In genomic region chr19:44024900-44025216, GRCh38 we compare ENCODE assay signal across 8 cellular contexts. TPM values are rescaled to one million over a fixed set of nuclear protein-coding genes. Genes with fewer than 3 reads are reported as not detected.
A peak's percentile ranks its signal among the peaks of the same experiment; 100 is the strongest.
DNase-seq lines count a peak whose midpoint lies in the region; ATAC-seq, FAIRE-seq and TF ChIP-seq lines count a peak whose summit lies in the region.

No MANE protein-coding gene starts in this region.

- H3K27ac ChIP-seq in OCI-LY3 (ENCODE audit: low read length) (no peak overlapping the region), esophagus (ENCODE audit: low read depth in 2 of 2, low read length in 1 of 2) (no peak overlapping the region), pancreas (no peak overlapping the region)

- peaks cover 14% of the 10 kb centered on the region for H3K36me3 Mint-ChIP-seq in Calu3 (ENCODE audit: insufficient read depth, unreplicated experiment)

- H4K20me1 ChIP-seq in OCI-LY3 (ENCODE audit: insufficient read depth, low read length): no peaks in the 10 kb centered on the region

- peaks cover 32% of the 10 kb centered on the region for H3K36me3 ChIP-seq in OCI-LY3 (replicated peaks; ENCODE audit: low read depth, low read length)
- H3K36me3 ChIP-seq in esophagus (ENCODE audit: control insufficient read depth in 2 of 2, insufficient read depth in 2 of 2, low read length in 1 of 2): peaks cover 3 to 15% of the 10 kb centered on the region in 2 donors
- peaks cover 0 to 29% (median 7%) of the 10 kb centered on the region in 3 donors for H3K36me3 ChIP-seq in pancreas

- H2AFZ ChIP-seq in OCI-LY3 (ENCODE audit: low read depth, low read length): peak overlapping the region; percentile 98

- peak overlapping the region; percentile 53 for H3K4me2 ChIP-seq in OCI-LY3 (ENCODE audit: low read length)

- TF ChIP-seq CTCF in Calu3 (IDR thresholded peaks at IDR 0.05; ENCODE audit: unreplicated experiment) (no peak), OCI-LY3 (IDR thresholded peaks at IDR 0.05; ENCODE audit: low read depth, low read length) (no peak), pancreas (IDR thresholded peaks at IDR 0.05) (no peak)

- H3K4me3 Mint-ChIP-seq in Calu3 (ENCODE audit: low read depth, unreplicated experiment): peak overlapping the region; percentile 93

- ATAC-seq in pancreas: no peak
- no peak for ATAC-seq in GM18909 (IDR thresholded peaks at IDR 0.05; ENCODE audit: poor library complexity, unreplicated experiment)

- CTCF ChIA-PET in Calu3 (lab: Charles Lee): no interaction called here

- BruUV-seq in Calu3 (replicated peaks; lab: Mats Ljungman, UMichigan): no TSS peak

- DNase-seq in Calu3 (no peak), pancreas (no peak), globus pallidus (ENCODE audit: low spot score) (no peak), foreskin melanocyte (no peak), NCI-H128 (lab: John Stamatoyannopoulos, UW; ENCODE audit: unreplicated experiment) (no peak)

- peaks cover 13% of the 10 kb centered on the region for H3K27me3 Mint-ChIP-seq in Calu3 (ENCODE audit: unreplicated experiment)

- H3K9me3 Mint-ChIP-seq in Calu3 (ENCODE audit: low read depth, unreplicated experiment): peaks cover 10% of the 10 kb centered on the region

- 38 to 47% methylated on average over 4 of the region's 4 CpGs for WGBS in esophagus, 2 donors
- 40 to 41% methylated on average over 4 of the region's 4 CpGs for WGBS in pancreas, 2 donors

- H3K79me2 ChIP-seq in OCI-LY3 (ENCODE audit: low read length): no peaks in the 10 kb centered on the region

- no peaks in the 10 kb centered on the region for H3K4me1 ChIP-seq in OCI-LY3 (ENCODE audit: low read length)
- H3K4me1 ChIP-seq in esophagus (ENCODE audit: control insufficient read depth in 2 of 2, insufficient read depth in 2 of 2, low read length in 1 of 2): peaks cover 2 to 3% of the 10 kb centered on the region in 2 donors
- H3K4me1 ChIP-seq in pancreas: peaks cover 0 to 8% (median 0%) of the 10 kb centered on the region in 3 donors

- peak overlapping the region; percentile 61 for H3K9ac ChIP-seq in OCI-LY3 (ENCODE audit: low read length)

- 0 out of 2 replicates have a peak, but pooled peaks cover 4% of the 10 kb centered on the region for H3K9me3 ChIP-seq in OCI-LY3 (ENCODE audit: insufficient read depth, low read length)
- H3K9me3 ChIP-seq in esophagus (ENCODE audit: control insufficient read depth in 2 of 2, insufficient read depth in 1 of 2, low read depth in 1 of 2, low read length in 1 of 2): peaks cover 0 to 6% of the 10 kb centered on the region in 2 donors
- peaks cover 0 to 5% (median 0%) of the 10 kb centered on the region in 4 donors for H3K9me3 ChIP-seq in pancreas

- H3K4me3 ChIP-seq in OCI-LY3 (ENCODE audit: low read length): peak overlapping the region; percentile 78
- H3K4me3 ChIP-seq in esophagus (ENCODE audit: low read depth in 1 of 2, low read length in 2 of 2): peak overlapping the region; percentile 76 to 99
- H3K4me3 ChIP-seq in pancreas: peak overlapping the region; percentile 49 to 81 (median 58)

- no peak for FAIRE-seq in pancreas (lab: Jason Lieb, UNC)

- peak overlapping the region; percentile 90 for H3K27ac Mint-ChIP-seq in Calu3 (ENCODE audit: unreplicated experiment)

- peaks cover 7% of the 10 kb centered on the region for H3K4me1 Mint-ChIP-seq in Calu3 (ENCODE audit: low read depth, unreplicated experiment)

- intact Hi-C loops in Calu3 (cut with micrococcal nuclease; ENCODE audit: unreplicated experiment): loop anchor here (1.0 kb wide), 1 partner anchor 22 kb away; no protein-coding TSS in a partner anchor
- intact Hi-C loops in pancreas (cut with DNase I): no loop called here

- H3K27me3 ChIP-seq in OCI-LY3 (ENCODE audit: low read depth, low read length): no peaks in the 10 kb centered on the region
- no peaks in the 10 kb centered on the region for H3K27me3 ChIP-seq in esophagus (ENCODE audit: control insufficient read depth in 1 of 2, insufficient read depth in 2 of 2, low read length in 2 of 2)
- no peaks in the 10 kb centered on the region for H3K27me3 ChIP-seq in pancreas

RNA-seq across cellular contexts. Expression of gene ZNF222, which starts 0.3 kb away (rescaled TPM):
- 5.3 and 6.5 TPM in 2 replicates for total RNA-seq in Calu3 (2022)
- 1 to 10 TPM; 1.4 to 1.6 TPM for polyA plus RNA-seq in esophagus
- total RNA-seq in pancreas: 1 to 10 TPM; 1.2 to 1.7 (median 1.5) TPM
- polyA plus RNA-seq in pancreas: 1 to 10 TPM; 1.3 to 3.6 TPM

RNA-seq across cellular contexts. Expression of gene ZNF230, which starts 22.1 kb away (rescaled TPM):
- 6.0 and 7.8 TPM in 2 replicates for total RNA-seq in Calu3 (2022)
- polyA plus RNA-seq in esophagus: 1 to 10 TPM; 1.1 to 1.4 TPM
- total RNA-seq in pancreas: 1 to 10 TPM in 5 of 6 donors, under 1 TPM in 1; 0.79 to 2.9 (median 2.0) TPM
- 1 to 10 TPM in 1 of 2 donors, under 1 TPM in 1; 0.84 to 1.9 TPM for polyA plus RNA-seq in pancreas

RNA-seq across cellular contexts. Expression of gene ZNF223, which starts 27.0 kb away (rescaled TPM):
- total RNA-seq in Calu3 (2022) (6.0 and 8.7 TPM in 2 replicates), pancreas (1 to 10 TPM in 5 of 6 donors, under 1 TPM in 1; 0.95 to 4.7 (median 1.7) TPM)
- polyA plus RNA-seq in esophagus (1 to 10 TPM; 2.6 to 3.5 TPM), pancreas (1 to 10 TPM; 2.5 to 4.4 TPM)

RNA-seq across cellular contexts. Expression of gene ZNF155, which starts 40.9 kb away (rescaled TPM):
- total RNA-seq in Calu3 (2022) (6.8 and 6.9 TPM in 2 replicates), pancreas (1 to 10 TPM; 1.2 to 5.2 (median 2.9) TPM)
- polyA plus RNA-seq in esophagus (1 to 10 TPM; 2.9 to 3.4 TPM), pancreas (1 to 10 TPM; 2.9 to 7.3 TPM)

RNA-seq across cellular contexts. Expression of gene ZNF284, which starts 47.1 kb away (rescaled TPM):
- total RNA-seq in Calu3 (2022) (4.7 and 5.6 TPM in 2 replicates), pancreas (1 to 10 TPM in 1 of 6 donors, under 1 TPM in 5; 0.42 to 1.9 (median 0.85) TPM)
- polyA plus RNA-seq in esophagus (under 1 TPM; 0.32 to 0.67 TPM), pancreas (under 1 TPM; 0.53 to 0.92 TPM)
